14 cellular contexts compared by ENCODE assay signal in genomic region chr5:108028411-108028810, GRCh38.
DNase-seq lines count a peak whose midpoint lies in the region.
"Had no signal": no experiment of that assay in that cellular context is flagged by ENCODE, and none has a peak within 500 bp of the region (broad histone marks: within the 10 kb centered on the region; RNA-seq: fewer than 3 reads in every experiment).

No MANE protein-coding gene starts in this region.

- no peak overlapping the region for H3K14ac ChIP-seq in mesenchymal stem cell (ENCODE audit: low read length in 2 of 2)

- H3K4ac ChIP-seq in mesenchymal stem cell (ENCODE audit: low read depth in 1 of 2, low read length in 2 of 2): no peak overlapping the region

- H3K9ac ChIP-seq in mesenchymal stem cell (ENCODE audit: low read length): peak overlapping the region; percentile 23
- H3K9ac ChIP-seq: BLaER1 had no signal

- H3K27ac ChIP-seq in mesenchymal stem cell (ENCODE audit: low read length, poor library complexity, severe bottlenecking): no peak overlapping the region
- H3K27ac ChIP-seq: BLaER1 had no signal

- H4K91ac ChIP-seq in mesenchymal stem cell (ENCODE audit: low read length): no peak overlapping the region

- no peak overlapping the region for H2BK120ac ChIP-seq in mesenchymal stem cell (ENCODE audit: low read depth, low read length)

- no peak overlapping the region for H2AFZ ChIP-seq in mesenchymal stem cell (ENCODE audit: low read depth, low read length)

- no peak overlapping the region for H3K23ac ChIP-seq in mesenchymal stem cell (ENCODE audit: low read length in 2 of 2)

- H3K4me3 ChIP-seq in mesenchymal stem cell (ENCODE audit: insufficient read depth in 1 of 2, low read depth in 1 of 2, low read length in 2 of 2): no peak overlapping the region
- H3K4me3 ChIP-seq: BLaER1 had no signal

- no peaks in the 10 kb centered on the region for H3K4me1 ChIP-seq in mesenchymal stem cell (ENCODE audit: control insufficient read depth, insufficient read depth, low read depth, low read length)
- H3K4me1 ChIP-seq: BLaER1 had no signal

- H3K36me3 ChIP-seq in mesenchymal stem cell (ENCODE audit: control insufficient read depth in 1 of 2, insufficient read depth in 2 of 2, low read depth in 1 of 2, low read length in 2 of 2): no peaks in the 10 kb centered on the region
- H3K36me3 ChIP-seq: BLaER1 had no signal

- no peak overlapping the region for H2BK15ac ChIP-seq in mesenchymal stem cell (ENCODE audit: low read depth, poor library complexity, severe bottlenecking)

- H3K9me3 ChIP-seq in mesenchymal stem cell (ENCODE audit: control insufficient read depth, low read length): no peaks in the 10 kb centered on the region
- H3K9me3 ChIP-seq: BLaER1 had no signal

- no peak overlapping the region for H2BK5ac ChIP-seq in mesenchymal stem cell (ENCODE audit: low read depth, low read length, poor library complexity, severe bottlenecking)

- DNase-seq in GM03348 (ENCODE audit: low spot score): peak; percentile 1
- peak; percentile 10 for DNase-seq in NCI-H82 treated with DMSO at 0.1 percent for 48 hours (lab: John Stamatoyannopoulos, UW; ENCODE audit: unreplicated experiment)
- peak; percentile 51 for DNase-seq in ecto neural progenitor cell (ENCODE audit: low spot score)
- peak; percentile 30 for DNase-seq in mesenchymal stem cell
- no peak for DNase-seq in NCI-H446 (lab: John Stamatoyannopoulos, UW)
- DNase-seq in CD1c-positive myeloid dendritic cell (ENCODE audit: extremely low spot score): no peak
- DNase-seq in NOMO-1 treated with dmso at 0.1 percent for 144 hours (lab: John Stamatoyannopoulos, UW; ENCODE audit: unreplicated experiment): no peak
- no peak for DNase-seq in cortex of kidney (lab: John Stamatoyannopoulos, UW)
- DNase-seq: kidney; NCI-H2081 treated with DMSO at 0.1 percent for 48 hours; retina; stimulated activated CD4-positive, alpha-beta T cell treated with anti-CD3 and anti-CD28 coated beads, Interleukin-4, amount 100 ng/mL, for 4 hours; stimulated activated naive CD4-positive, alpha-beta T cell had no signal

- no peak overlapping the region for H4K8ac ChIP-seq in mesenchymal stem cell (ENCODE audit: low read length)

- no peak overlapping the region for H3K18ac ChIP-seq in mesenchymal stem cell (ENCODE audit: low read depth in 1 of 2, low read length in 2 of 2)

- no peaks in the 10 kb centered on the region for H3K27me3 ChIP-seq in mesenchymal stem cell (ENCODE audit: control insufficient read depth in 1 of 2, insufficient read depth in 1 of 2, low read length in 2 of 2)
- H3K27me3 ChIP-seq: BLaER1 had no signal

- H2BK12ac ChIP-seq in mesenchymal stem cell (ENCODE audit: low read length in 2 of 2): no peak overlapping the region

- H3K79me1 ChIP-seq in mesenchymal stem cell (replicated peaks; ENCODE audit: low read length, poor library complexity, severe bottlenecking): peaks cover 2% of the 10 kb centered on the region

- no peak overlapping the region for H3K4me2 ChIP-seq in mesenchymal stem cell (ENCODE audit: low read length, poor library complexity, severe bottlenecking)
- H3K4me2 ChIP-seq: BLaER1 had no signal

- no peak overlapping the region for H2AK5ac ChIP-seq in mesenchymal stem cell (ENCODE audit: low read length, severe bottlenecking)

Comparison
In these comparisons a context has a peak if more than half of its experiments do, and no peak if none do; other contexts are left out.
1. DNase-seq: peak in GM03348 (single experiment), NCI-H82 treated with DMSO at 0.1 percent for 48 hours (single experiment), ecto neural progenitor cell (single experiment) and mesenchymal stem cell (single experiment); none in NCI-H446 (0 of 2), CD1c-positive myeloid dendritic cell (single experiment), NOMO-1 treated with dmso at 0.1 percent for 144 hours (single experiment) and cortex of kidney (single experiment).